ENCODE assay signal across 8 cellular contexts in genomic region chr6:34697544-34697836, GRCh38. TPM values are rescaled to one million over a fixed set of nuclear protein-coding genes. Genes with fewer than 3 reads are reported as not detected.
DNase-seq lines count a peak whose midpoint lies in the region; ATAC-seq and TF ChIP-seq lines count a peak whose summit lies in the region.

No MANE protein-coding gene starts in this region.

- peak overlapping the region; percentile 92 to 97 (median 96) for H3K27ac Mint-ChIP-seq in brain

- POLR2A ChIA-PET in A673 (lab: Charles Lee; ENCODE audit: low non-redundant PET) = no interaction called here

- CTCF ChIA-PET in A673 (lab: Charles Lee) = no interaction called here

- no peaks in the 10 kb centered on the region for H3K27me3 ChIP-seq in A673 (replicated peaks; ENCODE audit: insufficient read depth, low read depth, low read length, poor library complexity)
- no peaks in the 10 kb centered on the region for H3K27me3 ChIP-seq in muscle layer of colon (ENCODE audit: control insufficient read depth in 1 of 2, insufficient read depth in 2 of 2, low read length in 2 of 2)

- intact Hi-C loops in A673 (cut with micrococcal nuclease; ENCODE audit: unreplicated experiment) = no loop called here

- peaks cover 14% of the 10 kb centered on the region for H3K27me3 Mint-ChIP-seq in brain

- no peaks in the 10 kb centered on the region for H3K9me3 Mint-ChIP-seq in brain

- BruUV-seq in A673 (replicated peaks; lab: Mats Ljungman, UMichigan) = no TSS peak

- H3K9ac ChIP-seq in muscle layer of colon (ENCODE audit: low read length) = no peak overlapping the region

- peaks cover 7% of the 10 kb centered on the region for H3K4me1 ChIP-seq in A673 (ENCODE audit: insufficient read depth, low read length, poor library complexity, severe bottlenecking)
- H3K4me1 ChIP-seq in muscle layer of colon (ENCODE audit: insufficient read depth, low read length) = peaks cover 20% of the 10 kb centered on the region

- no peaks in the 10 kb centered on the region for H3K36me3 Mint-ChIP-seq in brain

- H3K4me1 Mint-ChIP-seq in brain = peaks cover 44% of the 10 kb centered on the region

- H3K36me3 ChIP-seq in A673 (ENCODE audit: insufficient read depth, low read length, poor library complexity, severe bottlenecking) (no peaks in the 10 kb centered on the region), muscle layer of colon (ENCODE audit: insufficient read depth, low read length) (no peaks in the 10 kb centered on the region)

- ATAC-seq in HG03378 (IDR thresholded peaks at IDR 0.05; ENCODE audit: unreplicated experiment) = peak; percentile 7
- ATAC-seq in HG02840 (IDR thresholded peaks at IDR 0.05; ENCODE audit: low FRiP score, unreplicated experiment) = no peak

- H3K4me3 Mint-ChIP-seq in brain = peak overlapping the region; percentile 93 to 97 (median 95)

- H3K4me3 ChIP-seq in A673 (ENCODE audit: low read depth, low read length, poor library complexity, severe bottlenecking) (peak overlapping the region; percentile 97), muscle layer of colon (ENCODE audit: low read depth in 1 of 2, low read length in 2 of 2) (peak overlapping the region; percentile 81 to 89)

- TF ChIP-seq CTCF in A673 (conservative IDR thresholded peaks at IDR 0.05; ENCODE audit: low read depth, low read length) (no peak), brain (conservative IDR thresholded peaks at IDR 0.05) (no peak)

- H3K9me3 ChIP-seq in A673 (ENCODE audit: low read depth, low read length, poor library complexity, severe bottlenecking) = no peaks in the 10 kb centered on the region
- no peaks in the 10 kb centered on the region for H3K9me3 ChIP-seq in muscle layer of colon (ENCODE audit: low read length)

- DNase-seq in A673 (ENCODE audit: low spot score) = no peak
- DNase-seq in kidney tubule cell (ENCODE audit: low spot score) = no peak
- DNase-seq in NCI-H524 treated with DMSO at 0.1 percent for 48 hours (lab: John Stamatoyannopoulos, UW) = no peak
- no peak for DNase-seq in HuH-7 (ENCODE audit: low spot score)

- H3K27ac ChIP-seq in A673 (ENCODE audit: low read depth, low read length, poor library complexity, severe bottlenecking) (no peak overlapping the region), muscle layer of colon (ENCODE audit: low read depth, low read length) (peak overlapping the region; percentile 91)

RNA-seq across cellular contexts. Expression of gene ILRUN, which starts 0.9 kb away (rescaled TPM):
- total RNA-seq in A673 (2021) = 58.4 and 66.5 TPM in 2 replicates
- polyA plus RNA-seq in brain (ENCODE audit: insufficient read depth, low read depth, low replicate concordance) = 98.7 TPM

RNA-seq across cellular contexts. Expression of gene SNRPC, which starts 59.8 kb away (rescaled TPM):
- 211 and 231 TPM in 2 replicates for total RNA-seq in A673 (2021)
- 260 TPM for polyA plus RNA-seq in brain (ENCODE audit: insufficient read depth, low read depth, low replicate concordance)
